Comparison of ENCODE assay signal across 20 cellular contexts in genomic region chr11:114034956-114035355, GRCh38. TPM values are rescaled to one million over a fixed set of nuclear protein-coding genes. Genes with fewer than 3 reads are reported as not detected.
"Had no signal": no experiment of that assay in that cellular context is flagged by ENCODE, and none has a peak within 500 bp of the region (broad histone marks: within the 10 kb centered on the region; RNA-seq: fewer than 3 reads in every experiment).

No MANE protein-coding gene starts in this region.

- H3K4me1 ChIP-seq: foreskin keratinocyte had no signal

- H3K4me2 ChIP-seq: hepatocyte had no signal

- H3K4me3 ChIP-seq: hepatocyte, left ventricle myocardium inferior, lower lobe of right lung, right atrium auricular region, stomach, thoracic aorta, transverse colon had no signal

- FAIRE-seq: endothelial cell of umbilical vein, kidney, small intestine had no signal

- H2AFZ ChIP-seq: hepatocyte had no signal

- H3K9me3 ChIP-seq: left ventricle myocardium inferior, lower lobe of right lung, neutrophil, right atrium auricular region, stomach, thoracic aorta, transverse colon had no signal

- H3K36me3 ChIP-seq: left ventricle myocardium inferior, lower lobe of right lung, neutrophil, right atrium auricular region, stomach, thoracic aorta, transverse colon had no signal

- DNase-seq: effector CD4-positive, alpha-beta T cell; endodermal cell; erythroblast; foreskin keratinocyte; kidney; left cardiac atrium; left ventricle myocardium inferior; lower lobe of right lung; naive B cell; small intestine; stimulated activated CD4-positive, alpha-beta T cell treated with anti-CD3 and anti-CD28 coated beads, Interleukin-12 subunit alpha, Interleukin-12 subunit beta, amount 100 ng/mL, for 4 hours; stimulated activated naive CD4-positive, alpha-beta T cell; stomach; substantia nigra; transverse colon had no signal

- H3K79me2 ChIP-seq: hepatocyte had no signal

- H3K27me3 ChIP-seq: right atrium auricular region, stomach had no signal

- ATAC-seq: left cardiac atrium had no signal

- H3K27ac ChIP-seq: foreskin keratinocyte, hepatocyte, lower lobe of right lung, neutrophil had no signal

RNA-seq across cellular contexts. Expression of gene ZBTB16, which starts 24.6 kb away (rescaled TPM):
- total RNA-seq: foreskin keratinocyte had no signal
- polyA plus RNA-seq: foreskin keratinocyte had no signal
